34 cellular contexts compared by ENCODE assay signal in genomic region chr2:239072786-239073185, GRCh38.
"Had no signal": no experiment of that assay in that cellular context is flagged by ENCODE, and none has a peak within 500 bp of the region (broad histone marks: within the 10 kb centered on the region; RNA-seq: fewer than 3 reads in every experiment).

No MANE protein-coding gene starts in this region.

- H3K4me2 ChIP-seq: KMS-11 had no signal

- H3K9me3 ChIP-seq: MG63 had no signal

- H3K27me3 ChIP-seq: MG63 had no signal

- H3K9ac ChIP-seq: KMS-11 had no signal

- H3K4me3 ChIP-seq: MG63 had no signal

- H3K36me3 ChIP-seq: MG63 had no signal

- DNase-seq: Karpas-422, Kasumi-1, MG63, MM.1S, MV-4-11, NCI-H1048, NCI-H1092, NCI-H1092 treated with DMSO at 0.1 percent for 48 hours, NCI-H1105, NCI-H1105 treated with DMSO at 0.1 percent for 48 hours, NCI-H1417, NCI-H1417 treated with DMSO at 0.1 percent for 48 hours, NCI-H1436, NCI-H1436 treated with DMSO at 0.1 percent for 48 hours, NCI-H146, NCI-H1694, NCI-H1694 treated with DMSO at 0.1 percent for 48 hours, NCI-H187, NCI-H187 treated with DMSO at 0.1 percent for 48 hours, NCI-H1930, NCI-H2029, NCI-H2029 treated with DMSO at 0.1 percent for 48 hours, NCI-H2081, NCI-H2081 treated with DMSO at 0.1 percent for 48 hours, NCI-H2107, NCI-H2171, NCI-H2171 treated with DMSO at 0.1 percent for 48 hours, NCI-H2227 treated with DMSO at 0.1 percent for 48 hours, NCI-H226, NCI-H345, NCI-H446, NCI-H446 treated with DMSO at 0.1 percent for 48 hours, NCI-H510A had no signal

- H3K27ac ChIP-seq: KMS-11 had no signal
